9 cellular contexts compared by ENCODE assay signal in genomic region chr3:187064210-187065115, GRCh38.
DNase-seq lines count a peak whose midpoint lies in the region; ATAC-seq and TF ChIP-seq lines count a peak whose summit lies in the region.
"Had no signal": no experiment of that assay in that cellular context is flagged by ENCODE, and none has a peak within 500 bp of the region (broad histone marks: within the 10 kb centered on the region; RNA-seq: fewer than 3 reads in every experiment).

No MANE protein-coding gene starts in this region.

- H3K9me3 Mint-ChIP-seq in activated CD4-positive, alpha-beta memory T cell treated with anti-CD3 and anti-CD28 coated beads for 36 hours: no peaks in the 10 kb centered on the region
- no peaks in the 10 kb centered on the region for H3K9me3 Mint-ChIP-seq in activated CD4-positive, alpha-beta memory T cell treated with anti-CD3 and anti-CD28 coated beads, Interleukin-2, amount 10 ng/mL, durations not matched to agents 7 days and 5 days
- no peaks in the 10 kb centered on the region for H3K9me3 Mint-ChIP-seq in stimulated activated naive CD8-positive, alpha-beta T cell treated with anti-CD3 and anti-CD28 coated beads, Interleukin-15, amount 100 ng/mL, for 72 hours

- intact Hi-C loops in activated CD4-positive, alpha-beta memory T cell treated with anti-CD3 and anti-CD28 coated beads for 36 hours (cut with micrococcal nuclease): no loop called here

- H3K9me3 ChIP-seq in HUES64 (ENCODE audit: insufficient read depth, low read depth, low read length) (no peaks in the 10 kb centered on the region), suprapubic skin (no peaks in the 10 kb centered on the region)

- CTCF ChIA-PET in activated CD4-positive, alpha-beta memory T cell treated with anti-CD3 and anti-CD28 coated beads for 36 hours (lab: Charles Lee): interaction anchor here (0.9 to 3.8 kb wide), 3 partner anchors 37 to 215 kb away, joined by 4 to 21 read pairs (median 4); no protein-coding TSS in a partner anchor
- CTCF ChIA-PET in activated CD4-positive, alpha-beta memory T cell treated with anti-CD3 and anti-CD28 coated beads, Interleukin-2, amount 10 ng/mL, durations not matched to agents 7 days and 5 days (lab: Charles Lee): interaction anchor here (0.7 to 1.5 kb wide), 4 partner anchors 34 to 237 kb away, joined by 3 to 5 read pairs (median 4); no protein-coding TSS in a partner anchor

- H3K36me3 ChIP-seq in HUES64 (ENCODE audit: insufficient read depth, low read length) (peaks cover 40% of the 10 kb centered on the region), suprapubic skin (no peaks in the 10 kb centered on the region)

- H3K4me3 ChIP-seq in HUES64 (ENCODE audit: low read length) (no peak overlapping the region), choroid plexus epithelial cell (ENCODE audit: low read depth, low read length) (no peak overlapping the region), suprapubic skin (no peak overlapping the region)

- TF ChIP-seq EP300 in suprapubic skin (IDR thresholded peaks at IDR 0.05): no peak

- no peak overlapping the region for H3K4me3 Mint-ChIP-seq in activated CD4-positive, alpha-beta memory T cell treated with anti-CD3 and anti-CD28 coated beads for 36 hours
- no peak overlapping the region for H3K4me3 Mint-ChIP-seq in activated CD4-positive, alpha-beta memory T cell treated with anti-CD3 and anti-CD28 coated beads, Interleukin-2, amount 10 ng/mL, durations not matched to agents 7 days and 5 days
- no peak overlapping the region for H3K4me3 Mint-ChIP-seq in stimulated activated naive CD8-positive, alpha-beta T cell treated with anti-CD3 and anti-CD28 coated beads, Interleukin-15, amount 100 ng/mL, for 72 hours

- no peak for TF ChIP-seq POLR2A in suprapubic skin (IDR thresholded peaks at IDR 0.05)

- no peak for ATAC-seq in stimulated activated naive CD8-positive, alpha-beta T cell treated with anti-CD3 and anti-CD28 coated beads, Interleukin-15, amount 100 ng/mL, for 72 hours
- ATAC-seq in HG03175 (IDR thresholded peaks at IDR 0.05; ENCODE audit: unreplicated experiment): no peak

- peaks cover 67% of the 10 kb centered on the region for H3K36me3 Mint-ChIP-seq in activated CD4-positive, alpha-beta memory T cell treated with anti-CD3 and anti-CD28 coated beads for 36 hours
- H3K36me3 Mint-ChIP-seq in activated CD4-positive, alpha-beta memory T cell treated with anti-CD3 and anti-CD28 coated beads, Interleukin-2, amount 10 ng/mL, durations not matched to agents 7 days and 5 days (ENCODE audit: low read depth): peaks cover 77% of the 10 kb centered on the region

- 0 out of 2 replicates have a peak overlapping the region, but pooled peaks have one; percentile 24 for H3K9ac ChIP-seq in HUES64 (ENCODE audit: low read depth, low read length)

- H3K27me3 ChIP-seq in HUES64 (ENCODE audit: insufficient read depth, low read length) (no peaks in the 10 kb centered on the region), suprapubic skin (no peaks in the 10 kb centered on the region)

- peak overlapping the region; percentile 70 for H3K27ac Mint-ChIP-seq in activated CD4-positive, alpha-beta memory T cell treated with anti-CD3 and anti-CD28 coated beads for 36 hours
- no peak overlapping the region for H3K27ac Mint-ChIP-seq in activated CD4-positive, alpha-beta memory T cell treated with anti-CD3 and anti-CD28 coated beads, Interleukin-2, amount 10 ng/mL, durations not matched to agents 7 days and 5 days
- H3K27ac Mint-ChIP-seq in stimulated activated naive CD8-positive, alpha-beta T cell treated with anti-CD3 and anti-CD28 coated beads, Interleukin-15, amount 100 ng/mL, for 72 hours: peak overlapping the region; percentile 41 to 82

- H3K4me1 ChIP-seq in HUES64 (ENCODE audit: insufficient read depth, low read length) (peaks cover 33% of the 10 kb centered on the region), suprapubic skin (no peaks in the 10 kb centered on the region)

- DNase-seq in activated CD4-positive, alpha-beta memory T cell treated with anti-CD3 and anti-CD28 coated beads for 36 hours: no peak
- no peak for DNase-seq in activated CD4-positive, alpha-beta memory T cell treated with anti-CD3 and anti-CD28 coated beads, Interleukin-2, amount 10 ng/mL, durations not matched to agents 7 days and 5 days
- DNase-seq in choroid plexus epithelial cell (ENCODE audit: low read depth) (peak; percentile 42), suprapubic skin (ENCODE audit: low spot score in 2 of 2) (no peak), SKM-1 (lab: John Stamatoyannopoulos, UW; ENCODE audit: unreplicated experiment) (no peak)
- DNase-seq in stimulated activated naive CD8-positive, alpha-beta T cell treated with anti-CD3 and anti-CD28 coated beads, Interleukin-15, amount 100 ng/mL, for 72 hours: no peak
- DNase-seq: SHP77 had no signal

- peaks cover 68% of the 10 kb centered on the region for H3K4me1 Mint-ChIP-seq in activated CD4-positive, alpha-beta memory T cell treated with anti-CD3 and anti-CD28 coated beads for 36 hours (ENCODE audit: low read depth)
- peaks cover 50% of the 10 kb centered on the region for H3K4me1 Mint-ChIP-seq in activated CD4-positive, alpha-beta memory T cell treated with anti-CD3 and anti-CD28 coated beads, Interleukin-2, amount 10 ng/mL, durations not matched to agents 7 days and 5 days
- peaks cover 70% of the 10 kb centered on the region for H3K4me1 Mint-ChIP-seq in stimulated activated naive CD8-positive, alpha-beta T cell treated with anti-CD3 and anti-CD28 coated beads, Interleukin-15, amount 100 ng/mL, for 72 hours

- WGBS in HUES64: 92% methylated on average over 11 of the region's 12 CpGs
- 57% methylated on average over 12 of the region's 12 CpGs for WGBS in suprapubic skin

- TF ChIP-seq CTCF in choroid plexus epithelial cell (conservative IDR thresholded peaks at IDR 0.05; ENCODE audit: low read depth, low read length): no peak
- TF ChIP-seq CTCF in suprapubic skin (IDR thresholded peaks at IDR 0.05): no peak

- POLR2A ChIA-PET in activated CD4-positive, alpha-beta memory T cell treated with anti-CD3 and anti-CD28 coated beads for 36 hours (lab: Charles Lee): no interaction called here
- POLR2A ChIA-PET in activated CD4-positive, alpha-beta memory T cell treated with anti-CD3 and anti-CD28 coated beads, Interleukin-2, amount 10 ng/mL, durations not matched to agents 7 days and 5 days (lab: Charles Lee): interaction anchor here (1.1 kb wide), 1 partner anchor 237 kb away, joined by 3 read pairs; no protein-coding TSS in a partner anchor

- no peak overlapping the region for H3K27ac ChIP-seq in HUES64 (ENCODE audit: low read depth, low read length)
- H3K27ac ChIP-seq in suprapubic skin: no peak overlapping the region

- no peaks in the 10 kb centered on the region for H3K27me3 Mint-ChIP-seq in activated CD4-positive, alpha-beta memory T cell treated with anti-CD3 and anti-CD28 coated beads for 36 hours
- H3K27me3 Mint-ChIP-seq in activated CD4-positive, alpha-beta memory T cell treated with anti-CD3 and anti-CD28 coated beads, Interleukin-2, amount 10 ng/mL, durations not matched to agents 7 days and 5 days: no peaks in the 10 kb centered on the region
- H3K27me3 Mint-ChIP-seq in stimulated activated naive CD8-positive, alpha-beta T cell treated with anti-CD3 and anti-CD28 coated beads, Interleukin-15, amount 100 ng/mL, for 72 hours: no peaks in the 10 kb centered on the region
